Comparison of ENCODE assay signal across 1 cellular context in genomic region chr3:197522183-197522715, GRCh38.
TF ChIP-seq lines count a peak whose summit lies in the region.

No MANE protein-coding gene starts in this region.

TF ChIP-seq in HepG2, 621 proteins besides CTCF, POLR2A, EP300 and RAD21 (continued from another document and continues in another):
- no peak for TF ChIP-seq GTF2F1 (IDR thresholded peaks at IDR 0.05; ENCODE audit: low read length)
- TF ChIP-seq SSRP1 (CRISPR knock-in tag; IDR thresholded peaks at IDR 0.05), result no peak
- TF ChIP-seq ZNF317 (CRISPR knock-in tag; IDR thresholded peaks at IDR 0.05), result no peak
- TF ChIP-seq SOX6 (IDR thresholded peaks at IDR 0.05), result no peak
- TF ChIP-seq SOX6 (CRISPR knock-in tag; IDR thresholded peaks at IDR 0.05), result 0 out of 2 replicates have a peak, but pooled peaks have one; percentile 9
- no peak for TF ChIP-seq MXI1 (IDR thresholded peaks at IDR 0.05; ENCODE audit: borderline replicate concordance, low read depth, low read length)
- TF ChIP-seq FOXP1 (IDR thresholded peaks at IDR 0.05), result no peak
- TF ChIP-seq FOXP1 (CRISPR knock-in tag; IDR thresholded peaks at IDR 0.05), result no peak
- TF ChIP-seq RBM22 (optimal IDR thresholded peaks at IDR 0.05; ENCODE audit: low read length), result no peak
- TF ChIP-seq JARID2 (CRISPR knock-in tag; IDR thresholded peaks at IDR 0.05; ENCODE audit: insufficient replicate concordance), result no peak
- no peak for TF ChIP-seq ZNF205 (CRISPR knock-in tag; IDR thresholded peaks at IDR 0.05)
- no peak for TF ChIP-seq TP53 (CRISPR knock-in tag; conservative IDR thresholded peaks at IDR 0.05)
- no peak for TF ChIP-seq ZMYM3 (CRISPR knock-in tag; IDR thresholded peaks at IDR 0.05)
- no peak for TF ChIP-seq ZNF530 (CRISPR knock-in tag; IDR thresholded peaks at IDR 0.05; ENCODE audit: low read depth)
- 0 out of 2 replicates have a peak, but pooled peaks have one; percentile 24 for TF ChIP-seq ZBTB4 (CRISPR knock-in tag; IDR thresholded peaks at IDR 0.05; ENCODE audit: borderline replicate concordance)
- no peak for TF ChIP-seq HBP1 (CRISPR knock-in tag; IDR thresholded peaks at IDR 0.05; ENCODE audit: low read depth)
- no peak for TF ChIP-seq NFE2L2 (IDR thresholded peaks at IDR 0.05; ENCODE audit: low read length)
- no peak for TF ChIP-seq ZNF160 (CRISPR knock-in tag; IDR thresholded peaks at IDR 0.05)
- TF ChIP-seq KLF9 (CRISPR knock-in tag; IDR thresholded peaks at IDR 0.05; ENCODE audit: low read depth), result no peak
- no peak for TF ChIP-seq SP140L (CRISPR knock-in tag; IDR thresholded peaks at IDR 0.05; ENCODE audit: borderline replicate concordance)
- no peak for TF ChIP-seq ARHGAP35 (CRISPR knock-in tag; IDR thresholded peaks at IDR 0.05; ENCODE audit: borderline replicate concordance)
- TF ChIP-seq ZNF275 (CRISPR knock-in tag; IDR thresholded peaks at IDR 0.05; ENCODE audit: borderline replicate concordance), result no peak
- no peak for TF ChIP-seq MNT (IDR thresholded peaks at IDR 0.05)
- peak; percentile 63; the same call in 1 of the 2 replicates for TF ChIP-seq BORCS8-MEF2B (CRISPR knock-in tag; IDR thresholded peaks at IDR 0.05)
- no peak for TF ChIP-seq ZNF121 (CRISPR knock-in tag; IDR thresholded peaks at IDR 0.05)
- TF ChIP-seq ZNF562 (CRISPR knock-in tag; IDR thresholded peaks at IDR 0.05; ENCODE audit: borderline replicate concordance), result no peak
- no peak for TF ChIP-seq TSC22D2 (CRISPR knock-in tag; IDR thresholded peaks at IDR 0.05; ENCODE audit: borderline replicate concordance)
- TF ChIP-seq CBX5 (CRISPR knock-in tag; IDR thresholded peaks at IDR 0.05; ENCODE audit: borderline replicate concordance), result no peak
- TF ChIP-seq ZMYM4 (CRISPR knock-in tag; IDR thresholded peaks at IDR 0.05), result 0 out of 2 replicates have a peak, but pooled peaks have one; percentile 25
- no peak for TF ChIP-seq TEF (CRISPR knock-in tag; IDR thresholded peaks at IDR 0.05)
- TF ChIP-seq TBX2 (CRISPR knock-in tag; IDR thresholded peaks at IDR 0.05; ENCODE audit: borderline replicate concordance), result peak; percentile 34; the same call in 1 of the 2 replicates
- no peak for TF ChIP-seq GABPA (IDR thresholded peaks at IDR 0.05; ENCODE audit: low read depth, low read length)
- TF ChIP-seq GABPA (CRISPR knock-in tag; IDR thresholded peaks at IDR 0.05; ENCODE audit: low read depth), result no peak
- TF ChIP-seq SOX5 (CRISPR knock-in tag; IDR thresholded peaks at IDR 0.05; ENCODE audit: borderline replicate concordance), result no peak; the same call in 1 of the 2 replicates
- no peak for TF ChIP-seq ONECUT2 (CRISPR knock-in tag; IDR thresholded peaks at IDR 0.05)
- no peak for TF ChIP-seq U2AF1 (optimal IDR thresholded peaks at IDR 0.05; ENCODE audit: low read depth, low read length)
- TF ChIP-seq HOXD1 (CRISPR knock-in tag; IDR thresholded peaks at IDR 0.05), result no peak
- no peak for TF ChIP-seq HMGXB4 (CRISPR knock-in tag; IDR thresholded peaks at IDR 0.05; ENCODE audit: borderline replicate concordance in 1 of 2, low read depth in 1 of 2)
- no peak for TF ChIP-seq GABPB1 (CRISPR knock-in tag; IDR thresholded peaks at IDR 0.05)
- no peak for TF ChIP-seq MAFF (IDR thresholded peaks at IDR 0.05; ENCODE audit: low read depth, low read length)
- TF ChIP-seq ZBTB7A (CRISPR knock-in tag; IDR thresholded peaks at IDR 0.05), result no peak
- TF ChIP-seq RNF2 (conservative IDR thresholded peaks at IDR 0.05; ENCODE audit: low read depth), result no peak
- TF ChIP-seq ZNF589 (CRISPR knock-in tag; conservative IDR thresholded peaks at IDR 0.05), result no peak
- TF ChIP-seq MED8 (CRISPR knock-in tag; IDR thresholded peaks at IDR 0.05; ENCODE audit: insufficient replicate concordance), result no peak
- TF ChIP-seq ISL2 (CRISPR knock-in tag; IDR thresholded peaks at IDR 0.05), result no peak
- TF ChIP-seq ZNF747 (CRISPR knock-in tag; IDR thresholded peaks at IDR 0.05; ENCODE audit: borderline replicate concordance), result no peak
- no peak for TF ChIP-seq ZBTB34 (CRISPR knock-in tag; IDR thresholded peaks at IDR 0.05)
- no peak for TF ChIP-seq ZNF512B (CRISPR knock-in tag; IDR thresholded peaks at IDR 0.05; ENCODE audit: borderline replicate concordance)
- no peak for TF ChIP-seq MIER2 (CRISPR knock-in tag; IDR thresholded peaks at IDR 0.05)
- TF ChIP-seq GMEB2 (CRISPR knock-in tag; IDR thresholded peaks at IDR 0.05; ENCODE audit: low read depth), result no peak
- no peak for TF ChIP-seq TIGD3 (CRISPR knock-in tag; IDR thresholded peaks at IDR 0.05; ENCODE audit: borderline replicate concordance)
- TF ChIP-seq SIN3B (IDR thresholded peaks at IDR 0.05; ENCODE audit: low read length), result no peak
- no peak for TF ChIP-seq PHF5A (CRISPR knock-in tag; IDR thresholded peaks at IDR 0.05; ENCODE audit: low read depth, unreplicated experiment)
- TF ChIP-seq CENPT (CRISPR knock-in tag; IDR thresholded peaks at IDR 0.05; ENCODE audit: low read depth), result no peak
- TF ChIP-seq BRCA1 (CRISPR knock-in tag; IDR thresholded peaks at IDR 0.05), result no peak
- TF ChIP-seq NCOR1 (IDR thresholded peaks at IDR 0.05; ENCODE audit: borderline replicate concordance, low read length), result no peak
